In the genomic region with DNA sequence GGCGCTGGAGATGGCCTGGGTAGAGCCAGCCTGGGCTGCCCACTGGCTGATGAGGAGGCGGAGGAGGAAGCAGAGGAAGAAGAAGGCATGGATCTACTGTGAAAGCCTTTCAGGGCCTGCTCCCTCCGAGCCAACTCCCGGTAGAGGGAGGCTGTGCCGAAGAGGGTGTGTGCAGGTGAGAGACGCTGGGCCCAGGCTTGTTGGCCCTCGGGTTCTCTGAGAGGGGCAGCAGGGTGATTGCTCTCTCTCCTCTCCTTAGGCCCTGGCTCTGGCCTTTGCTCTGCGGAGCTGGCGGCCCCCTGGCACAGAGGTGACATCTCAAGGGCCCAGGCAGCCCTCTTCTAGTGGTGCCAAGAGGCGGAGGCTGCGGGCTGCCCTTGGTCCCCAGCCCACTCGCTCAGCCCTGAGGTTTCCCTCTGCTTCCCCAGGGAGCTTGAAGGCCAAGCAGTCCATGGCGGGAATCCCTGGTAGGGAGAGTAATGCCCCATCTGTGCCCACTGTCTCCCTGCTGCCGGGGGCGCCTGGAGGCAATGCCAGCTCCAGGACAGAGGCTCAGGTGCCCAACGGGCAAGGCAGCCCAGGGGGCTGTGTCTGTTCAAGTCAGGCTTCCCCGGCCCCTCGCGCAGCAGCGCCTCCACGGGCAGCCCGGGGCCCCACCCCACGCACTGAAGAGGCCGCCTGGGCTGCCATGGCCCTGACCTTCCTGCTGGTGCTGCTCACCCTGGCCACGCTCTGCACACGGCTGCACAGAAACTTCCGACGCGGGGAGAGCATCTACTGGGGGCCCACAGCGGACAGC, we compare ENCODE assay signal across 10 cellular contexts. TPM values are rescaled to one million over a fixed set of nuclear protein-coding genes. Genes with fewer than 3 reads are reported as not detected.
DNase-seq lines count a peak whose midpoint lies in the region; ATAC-seq and TF ChIP-seq lines count a peak whose summit lies in the region.
"Had no signal": no experiment of that assay in that cellular context is flagged by ENCODE, and none has a peak within 500 bp of the region (broad histone marks: within the 10 kb centered on the region; RNA-seq: fewer than 3 reads in every experiment).

No MANE protein-coding gene starts in this region.

- H3K9ac ChIP-seq in colonic mucosa (ENCODE audit: low read depth in 2 of 2, low read length in 2 of 2) = peak overlapping the region in 1 of 2 donors; percentile 29

- intact Hi-C loops in activated CD4-positive, alpha-beta memory T cell treated with anti-CD3 and anti-CD28 coated beads for 36 hours (cut with micrococcal nuclease) = no loop called here
- intact Hi-C loops in colonic mucosa (cut with DNase I) = no loop called here

- no peak for TF ChIP-seq CTCF in colonic mucosa (IDR thresholded peaks at IDR 0.05)
- TF ChIP-seq CTCF in type B pancreatic cell (conservative IDR thresholded peaks at IDR 0.05) = no peak

- H3K27ac Mint-ChIP-seq in activated CD4-positive, alpha-beta memory T cell treated with anti-CD3 and anti-CD28 coated beads for 36 hours = no peak overlapping the region
- no peak overlapping the region for H3K27ac Mint-ChIP-seq in activated CD4-positive, alpha-beta memory T cell treated with anti-CD3 and anti-CD28 coated beads, Interleukin-2, amount 10 ng/mL, durations not matched to agents 7 days and 5 days
- H3K27ac Mint-ChIP-seq in type B pancreatic cell = no peak overlapping the region

- peaks cover 13% of the 10 kb centered on the region for H3K36me3 Mint-ChIP-seq in activated CD4-positive, alpha-beta memory T cell treated with anti-CD3 and anti-CD28 coated beads for 36 hours
- H3K36me3 Mint-ChIP-seq in activated CD4-positive, alpha-beta memory T cell treated with anti-CD3 and anti-CD28 coated beads, Interleukin-2, amount 10 ng/mL, durations not matched to agents 7 days and 5 days (ENCODE audit: low read depth) = peaks cover 35% of the 10 kb centered on the region
- peaks cover 6% of the 10 kb centered on the region for H3K36me3 Mint-ChIP-seq in type B pancreatic cell

- peak; percentile 7 for DNase-seq in activated CD4-positive, alpha-beta memory T cell treated with anti-CD3 and anti-CD28 coated beads for 36 hours
- DNase-seq in activated CD4-positive, alpha-beta memory T cell treated with anti-CD3 and anti-CD28 coated beads, Interleukin-2, amount 10 ng/mL, durations not matched to agents 7 days and 5 days = no peak
- DNase-seq in colonic mucosa (peak; percentile 19), mesenteric fat pad (ENCODE audit: low spot score) (peak; percentile 90), type B pancreatic cell (ENCODE audit: extremely low spot score, unreplicated experiment) (peak; percentile 65), NAMALWA (ENCODE audit: low spot score) (no peak)
- DNase-seq: OCI-M1 had no signal

- H3K9me3 Mint-ChIP-seq in activated CD4-positive, alpha-beta memory T cell treated with anti-CD3 and anti-CD28 coated beads for 36 hours = no peaks in the 10 kb centered on the region
- no peaks in the 10 kb centered on the region for H3K9me3 Mint-ChIP-seq in activated CD4-positive, alpha-beta memory T cell treated with anti-CD3 and anti-CD28 coated beads, Interleukin-2, amount 10 ng/mL, durations not matched to agents 7 days and 5 days
- H3K9me3 Mint-ChIP-seq in type B pancreatic cell = no peaks in the 10 kb centered on the region

- peaks cover 6% of the 10 kb centered on the region for H3K36me3 ChIP-seq in colonic mucosa

- H3K27me3 ChIP-seq in colonic mucosa = no peaks in the 10 kb centered on the region

- H3K4me3 ChIP-seq in colonic mucosa = peak overlapping the region; percentile 3

- no peaks in the 10 kb centered on the region for H3K27me3 Mint-ChIP-seq in activated CD4-positive, alpha-beta memory T cell treated with anti-CD3 and anti-CD28 coated beads for 36 hours
- no peaks in the 10 kb centered on the region for H3K27me3 Mint-ChIP-seq in activated CD4-positive, alpha-beta memory T cell treated with anti-CD3 and anti-CD28 coated beads, Interleukin-2, amount 10 ng/mL, durations not matched to agents 7 days and 5 days
- peaks cover 6% of the 10 kb centered on the region for H3K27me3 Mint-ChIP-seq in type B pancreatic cell

- H3K27ac ChIP-seq in colonic mucosa = no peak overlapping the region
- H3K27ac ChIP-seq: epithelial cell of prostate had no signal

- peaks cover 4% of the 10 kb centered on the region for H3K4me1 ChIP-seq in colonic mucosa

- POLR2A ChIA-PET in activated CD4-positive, alpha-beta memory T cell treated with anti-CD3 and anti-CD28 coated beads for 36 hours (lab: Charles Lee) = interaction anchor here (1.1 kb wide), 1 partner anchor 16 kb away, joined by 3 read pairs; no protein-coding TSS in a partner anchor
- POLR2A ChIA-PET in activated CD4-positive, alpha-beta memory T cell treated with anti-CD3 and anti-CD28 coated beads, Interleukin-2, amount 10 ng/mL, durations not matched to agents 7 days and 5 days (lab: Charles Lee) = interaction anchor here (0.6 to 8.0 kb wide), 4 partner anchors 17 to 104 kb away, joined by 4 to 41 read pairs (median 22); a partner anchor contains a TSS

- ATAC-seq in HG02973 (IDR thresholded peaks at IDR 0.05; ENCODE audit: unreplicated experiment) (no peak), HG02571 (IDR thresholded peaks at IDR 0.05; ENCODE audit: unreplicated experiment) (no peak)

- no peaks in the 10 kb centered on the region for H3K9me3 ChIP-seq in colonic mucosa

- CTCF ChIA-PET in activated CD4-positive, alpha-beta memory T cell treated with anti-CD3 and anti-CD28 coated beads for 36 hours (lab: Charles Lee) = interaction anchor here (0.7 to 7.0 kb wide), 9 partner anchors 14 to 217 kb away, joined by 3 to 60 read pairs (median 6); a partner anchor contains a TSS
- CTCF ChIA-PET in activated CD4-positive, alpha-beta memory T cell treated with anti-CD3 and anti-CD28 coated beads, Interleukin-2, amount 10 ng/mL, durations not matched to agents 7 days and 5 days (lab: Charles Lee) = interaction anchor here (1.0 to 7.1 kb wide), 11 partner anchors 10 to 202 kb away, joined by 3 to 64 read pairs (median 6); a partner anchor contains a TSS

- peaks cover 18% of the 10 kb centered on the region for H3K4me1 Mint-ChIP-seq in activated CD4-positive, alpha-beta memory T cell treated with anti-CD3 and anti-CD28 coated beads for 36 hours (ENCODE audit: low read depth)
- peaks cover 14% of the 10 kb centered on the region for H3K4me1 Mint-ChIP-seq in activated CD4-positive, alpha-beta memory T cell treated with anti-CD3 and anti-CD28 coated beads, Interleukin-2, amount 10 ng/mL, durations not matched to agents 7 days and 5 days
- peaks cover 7% of the 10 kb centered on the region for H3K4me1 Mint-ChIP-seq in type B pancreatic cell (ENCODE audit: unreplicated experiment)

- H3K4me3 Mint-ChIP-seq in activated CD4-positive, alpha-beta memory T cell treated with anti-CD3 and anti-CD28 coated beads for 36 hours = no peak overlapping the region
- H3K4me3 Mint-ChIP-seq in activated CD4-positive, alpha-beta memory T cell treated with anti-CD3 and anti-CD28 coated beads, Interleukin-2, amount 10 ng/mL, durations not matched to agents 7 days and 5 days = no peak overlapping the region
- no peak overlapping the region for H3K4me3 Mint-ChIP-seq in type B pancreatic cell

RNA-seq across cellular contexts. Expression of a gene that starts 3.6 kb away (rescaled TPM):
- 10 to 100 TPM; 54.2 to 55.3 TPM for total RNA-seq in activated CD4-positive, alpha-beta memory T cell treated with anti-CD3 and anti-CD28 coated beads for 36 hours
- 100 to 1,000 TPM; 112 to 118 TPM for total RNA-seq in activated CD4-positive, alpha-beta memory T cell treated with anti-CD3 and anti-CD28 coated beads, Interleukin-2, amount 10 ng/mL, durations not matched to agents 7 days and 5 days
- total RNA-seq in colonic mucosa (10 to 100 TPM; 41.2 to 91.2 TPM), mesenteric fat pad (75.2 TPM), type B pancreatic cell (ENCODE audit: low replicate concordance) (38.9 and 50.3 TPM in 2 replicates)

RNA-seq across cellular contexts. Expression of a gene that starts 5.2 kb away (rescaled TPM):
- 1 to 10 TPM; 8.9 to 9.8 TPM for total RNA-seq in activated CD4-positive, alpha-beta memory T cell treated with anti-CD3 and anti-CD28 coated beads for 36 hours
- total RNA-seq in activated CD4-positive, alpha-beta memory T cell treated with anti-CD3 and anti-CD28 coated beads, Interleukin-2, amount 10 ng/mL, durations not matched to agents 7 days and 5 days = 10 to 100 TPM; 18.5 to 19.3 TPM
- total RNA-seq in colonic mucosa = 10 to 100 TPM; 17.2 to 20.7 TPM
- 38.3 TPM for total RNA-seq in mesenteric fat pad
- total RNA-seq in type B pancreatic cell (ENCODE audit: low replicate concordance) = 11.6 and 12.2 TPM in 2 replicates

RNA-seq across cellular contexts. Expression of a gene that starts 17.4 kb away (rescaled TPM):
- 10 to 100 TPM; 51.3 to 54.4 TPM for total RNA-seq in activated CD4-positive, alpha-beta memory T cell treated with anti-CD3 and anti-CD28 coated beads for 36 hours
- total RNA-seq in activated CD4-positive, alpha-beta memory T cell treated with anti-CD3 and anti-CD28 coated beads, Interleukin-2, amount 10 ng/mL, durations not matched to agents 7 days and 5 days = 10 to 100 TPM; 76.6 to 80.4 TPM
- total RNA-seq in colonic mucosa (10 to 100 TPM; 32.8 to 54.9 TPM), mesenteric fat pad (47.7 TPM), type B pancreatic cell (ENCODE audit: low replicate concordance) (44.0 and 66.7 TPM in 2 replicates)

RNA-seq across cellular contexts. Expression of a gene that starts 20.9 kb away (rescaled TPM):
- total RNA-seq in activated CD4-positive, alpha-beta memory T cell treated with anti-CD3 and anti-CD28 coated beads for 36 hours = 10 to 100 TPM; 14.1 to 15.1 TPM
- total RNA-seq in activated CD4-positive, alpha-beta memory T cell treated with anti-CD3 and anti-CD28 coated beads, Interleukin-2, amount 10 ng/mL, durations not matched to agents 7 days and 5 days = 10 to 100 TPM; 11.3 to 13.6 TPM
- total RNA-seq in colonic mucosa (10 to 100 TPM in 1 of 2 donors, 1 to 10 TPM in 1; 3.1 to 10.2 TPM), mesenteric fat pad (11.5 TPM), type B pancreatic cell (ENCODE audit: low replicate concordance) (21.0 and 50.5 TPM in 2 replicates)

RNA-seq across cellular contexts. Expression of a gene that starts 50.6 kb away (rescaled TPM):
- 10 to 100 TPM; 21.3 to 22.1 TPM for total RNA-seq in activated CD4-positive, alpha-beta memory T cell treated with anti-CD3 and anti-CD28 coated beads for 36 hours
- 1 to 10 TPM; 5.3 to 5.6 TPM for total RNA-seq in activated CD4-positive, alpha-beta memory T cell treated with anti-CD3 and anti-CD28 coated beads, Interleukin-2, amount 10 ng/mL, durations not matched to agents 7 days and 5 days
- total RNA-seq in colonic mucosa (1 to 10 TPM in 1 of 2 donors, under 1 TPM in 1; 0.62 to 2.5 TPM), mesenteric fat pad (7.1 TPM), type B pancreatic cell (ENCODE audit: low replicate concordance) (2.0 and 6.8 TPM in 2 replicates)

Comparison
In these comparisons a context has a peak if more than half of its experiments do, and no peak if none do; other contexts are left out.
1. DNase-seq: peak in activated CD4-positive, alpha-beta memory T cell treated with anti-CD3 and anti-CD28 coated beads for 36 hours (single experiment), colonic mucosa (single experiment), mesenteric fat pad (single experiment) and type B pancreatic cell (single experiment); none in activated CD4-positive, alpha-beta memory T cell treated with anti-CD3 and anti-CD28 coated beads, Interleukin-2, amount 10 ng/mL, durations not matched to agents 7 days and 5 days (single experiment) and NAMALWA (single experiment).